Comparison of ENCODE assay signal across 1 cellular context in the genomic region with DNA sequence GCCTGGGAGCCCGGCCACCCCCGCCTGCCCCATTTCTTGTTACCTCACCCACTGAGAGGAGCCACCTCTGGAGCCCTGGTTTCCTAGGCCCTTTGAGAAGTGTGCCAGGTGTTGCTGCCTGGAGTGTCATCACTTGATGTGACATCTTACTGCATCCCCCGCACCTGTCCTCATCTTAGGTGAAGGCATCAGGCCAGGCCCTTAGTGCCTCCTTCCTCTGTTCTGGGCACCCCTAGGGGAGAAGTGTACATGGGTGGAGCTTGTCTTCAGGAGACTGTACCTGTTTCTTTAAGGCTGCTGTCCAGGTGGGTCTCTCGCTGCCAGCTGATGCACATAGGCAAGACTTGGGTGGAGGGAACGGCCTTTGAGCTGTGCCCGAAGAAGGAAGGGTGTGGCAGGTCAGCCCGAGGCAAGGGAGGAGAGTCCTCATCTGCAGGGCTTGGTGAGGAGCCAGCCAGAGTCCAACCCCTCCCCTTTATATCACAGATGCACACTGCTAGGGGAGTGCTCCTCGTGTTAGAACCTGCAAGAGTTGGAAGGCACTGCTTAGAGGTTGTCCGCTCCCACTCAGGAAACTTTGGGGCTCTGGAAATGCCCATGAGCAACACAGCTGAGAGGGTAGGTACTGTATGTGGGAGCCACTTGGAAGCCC.
TF ChIP-seq lines count a peak whose summit lies in the region.

No MANE protein-coding gene starts in this region.

TF ChIP-seq in K562, 482 proteins besides CTCF, POLR2A, EP300 and RAD21 (continued from another document):
- TF ChIP-seq, protein P1, sequence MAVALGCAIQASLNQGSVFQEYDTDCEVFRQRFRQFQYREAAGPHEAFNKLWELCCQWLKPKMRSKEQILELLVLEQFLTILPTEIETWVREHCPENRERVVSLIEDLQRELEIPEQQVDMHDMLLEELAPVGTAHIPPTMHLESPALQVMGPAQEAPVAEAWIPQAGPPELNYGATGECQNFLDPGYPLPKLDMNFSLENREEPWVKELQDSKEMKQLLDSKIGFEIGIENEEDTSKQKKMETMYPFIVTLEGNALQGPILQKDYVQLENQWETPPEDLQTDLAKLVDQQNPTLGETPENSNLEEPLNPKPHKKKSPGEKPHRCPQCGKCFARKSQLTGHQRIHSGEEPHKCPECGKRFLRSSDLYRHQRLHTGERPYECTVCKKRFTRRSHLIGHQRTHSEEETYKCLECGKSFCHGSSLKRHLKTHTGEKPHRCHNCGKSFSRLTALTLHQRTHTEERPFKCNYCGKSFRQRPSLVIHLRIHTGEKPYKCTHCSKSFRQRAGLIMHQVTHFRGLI (CRISPR knock-in tag; IDR thresholded peaks at IDR 0.05) = no peak
- TF ChIP-seq, protein P2, sequence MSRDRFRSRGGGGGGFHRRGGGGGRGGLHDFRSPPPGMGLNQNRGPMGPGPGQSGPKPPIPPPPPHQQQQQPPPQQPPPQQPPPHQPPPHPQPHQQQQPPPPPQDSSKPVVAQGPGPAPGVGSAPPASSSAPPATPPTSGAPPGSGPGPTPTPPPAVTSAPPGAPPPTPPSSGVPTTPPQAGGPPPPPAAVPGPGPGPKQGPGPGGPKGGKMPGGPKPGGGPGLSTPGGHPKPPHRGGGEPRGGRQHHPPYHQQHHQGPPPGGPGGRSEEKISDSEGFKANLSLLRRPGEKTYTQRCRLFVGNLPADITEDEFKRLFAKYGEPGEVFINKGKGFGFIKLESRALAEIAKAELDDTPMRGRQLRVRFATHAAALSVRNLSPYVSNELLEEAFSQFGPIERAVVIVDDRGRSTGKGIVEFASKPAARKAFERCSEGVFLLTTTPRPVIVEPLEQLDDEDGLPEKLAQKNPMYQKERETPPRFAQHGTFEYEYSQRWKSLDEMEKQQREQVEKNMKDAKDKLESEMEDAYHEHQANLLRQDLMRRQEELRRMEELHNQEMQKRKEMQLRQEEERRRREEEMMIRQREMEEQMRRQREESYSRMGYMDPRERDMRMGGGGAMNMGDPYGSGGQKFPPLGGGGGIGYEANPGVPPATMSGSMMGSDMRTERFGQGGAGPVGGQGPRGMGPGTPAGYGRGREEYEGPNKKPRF (IDR thresholded peaks at IDR 0.05; ENCODE audit: low read depth, low read length) = no peak
- no peak for TF ChIP-seq MXI1 (IDR thresholded peaks at IDR 0.05; ENCODE audit: low read depth, low read length)
